Comparison of ENCODE assay signal across 20 cellular contexts in the genomic region with DNA sequence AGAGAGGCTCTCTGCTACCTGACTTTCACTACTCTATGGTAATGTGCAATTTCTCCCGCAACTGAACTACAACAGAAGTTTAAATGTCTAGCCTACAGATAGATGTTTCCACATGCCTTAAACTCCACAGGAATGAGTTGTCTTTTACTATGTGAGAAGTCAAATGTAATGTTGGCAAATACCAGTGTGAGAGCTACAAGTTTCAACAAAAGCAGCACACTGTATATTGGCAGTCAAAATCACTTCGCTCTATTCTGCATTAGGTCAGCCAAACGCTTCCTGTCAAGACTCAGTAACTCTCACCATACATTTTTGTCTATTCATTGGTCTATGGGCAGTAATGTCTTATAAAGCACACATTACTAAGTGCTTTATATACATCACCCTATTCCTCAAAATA. TPM values are rescaled to one million over a fixed set of nuclear protein-coding genes. Genes with fewer than 3 reads are reported as not detected.
DNase-seq lines count a peak whose midpoint lies in the region; ATAC-seq and TF ChIP-seq lines count a peak whose summit lies in the region.
"Had no signal": no experiment of that assay in that cellular context is flagged by ENCODE, and none has a peak within 500 bp of the region (broad histone marks: within the 10 kb centered on the region; RNA-seq: fewer than 3 reads in every experiment).

No MANE protein-coding gene starts in this region.

- no peak overlapping the region for H3K27ac Mint-ChIP-seq in stimulated activated naive B cell treated with anti-CD40 and anti-IgM and Interleukin-4, amounts not matched to agents 10 μg/mL and 1 μg/mL and 100 μg/mL, for 72 hours
- H3K27ac Mint-ChIP-seq: activated CD4-positive, alpha-beta T cell treated with anti-CD3 and anti-CD28 coated beads, Interleukin-2, amount 10 ng/mL, durations not matched to agents 24 days and 14 days; IgD-negative memory B cell; neural progenitor cell had no signal

- DNase-seq in ELR (ENCODE audit: low read depth) (peak; percentile 13), osteoblast (ENCODE audit: insufficient read length, low spot score, missing footprints) (no peak), amygdala (lab: John Stamatoyannopoulos, UW) (no peak), GM20000 (ENCODE audit: low spot score) (no peak)
- DNase-seq in stimulated activated naive B cell treated with anti-CD40 and anti-IgM and Interleukin-4, amounts not matched to agents 10 μg/mL and 1 μg/mL and 100 μg/mL, for 72 hours, result no peak
- DNase-seq: activated CD4-positive, alpha-beta T cell treated with anti-CD3 and anti-CD28 coated beads, Interleukin-2, amount 10 ng/mL, durations not matched to agents 24 days and 14 days; activated naive CD4-positive, alpha-beta T cell; effector CD8-positive, alpha-beta T cell; head of caudate nucleus; islet precursor cell; NCI-H2029; NCI-H524 treated with DMSO at 0.1 percent for 48 hours; OCI-M1; stomach had no signal

- no peaks in the 10 kb centered on the region for H3K27me3 Mint-ChIP-seq in stimulated activated naive B cell treated with anti-CD40 and anti-IgM and Interleukin-4, amounts not matched to agents 10 μg/mL and 1 μg/mL and 100 μg/mL, for 72 hours
- H3K27me3 Mint-ChIP-seq: activated CD4-positive, alpha-beta T cell treated with anti-CD3 and anti-CD28 coated beads, Interleukin-2, amount 10 ng/mL, durations not matched to agents 24 days and 14 days; IgD-negative memory B cell had no signal

- no peak for TF ChIP-seq CTCF in osteoblast (IDR thresholded peaks at IDR 0.05; ENCODE audit: extremely low read depth, low read depth, low read length)
- TF ChIP-seq CTCF in GM20000 (IDR thresholded peaks at IDR 0.05; ENCODE audit: extremely low read depth, missing control alignments), result no peak

- ATAC-seq in SK-N-SH treated with all-trans-retinoic acid at 6 μM for 48 hours (peak; percentile 24), esophagus mucosa (peak; percentile 70), HG03442 (IDR thresholded peaks at IDR 0.05; ENCODE audit: unreplicated experiment) (no peak)
- ATAC-seq in stimulated activated naive B cell treated with anti-CD40 and anti-IgM and Interleukin-4, amounts not matched to agents 10 μg/mL and 1 μg/mL and 100 μg/mL, for 72 hours (replicated peaks), result no peak

- H3K4me2 ChIP-seq in osteoblast (ENCODE audit: insufficient read depth, low read length), result peak overlapping the region; percentile 41
- H3K4me2 ChIP-seq: neural progenitor cell had no signal

- no peaks in the 10 kb centered on the region for H3K9me3 Mint-ChIP-seq in stimulated activated naive B cell treated with anti-CD40 and anti-IgM and Interleukin-4, amounts not matched to agents 10 μg/mL and 1 μg/mL and 100 μg/mL, for 72 hours
- H3K9me3 Mint-ChIP-seq: activated CD4-positive, alpha-beta T cell treated with anti-CD3 and anti-CD28 coated beads, Interleukin-2, amount 10 ng/mL, durations not matched to agents 24 days and 14 days; IgD-negative memory B cell; mesothelial cell of epicardium; neural progenitor cell had no signal

- H3K36me3 ChIP-seq in osteoblast (ENCODE audit: insufficient read depth, low read length), result no peaks in the 10 kb centered on the region
- H3K36me3 ChIP-seq: neural progenitor cell, stomach had no signal

- peaks cover 93% of the 10 kb centered on the region for H3K79me2 ChIP-seq in osteoblast (ENCODE audit: insufficient read depth, low read length)

- H4K20me1 ChIP-seq in osteoblast (ENCODE audit: insufficient read depth, low read length), result peaks cover 34% of the 10 kb centered on the region

- H3K27me3 ChIP-seq in osteoblast (ENCODE audit: insufficient read depth, low read length), result no peaks in the 10 kb centered on the region
- H3K27me3 ChIP-seq: neural progenitor cell, stomach had no signal

- no peak overlapping the region for H3K4me3 ChIP-seq in osteoblast (ENCODE audit: insufficient read depth, low read length)
- H3K4me3 ChIP-seq: neural progenitor cell, stomach had no signal

- peaks cover 38% of the 10 kb centered on the region for H3K4me1 ChIP-seq in osteoblast (ENCODE audit: insufficient read depth, low read length)

- H3K36me3 Mint-ChIP-seq in stimulated activated naive B cell treated with anti-CD40 and anti-IgM and Interleukin-4, amounts not matched to agents 10 μg/mL and 1 μg/mL and 100 μg/mL, for 72 hours, result peaks cover 3 to 7% of the 10 kb centered on the region in 2 donors

- no peak overlapping the region for H3K4me3 Mint-ChIP-seq in stimulated activated naive B cell treated with anti-CD40 and anti-IgM and Interleukin-4, amounts not matched to agents 10 μg/mL and 1 μg/mL and 100 μg/mL, for 72 hours
- H3K4me3 Mint-ChIP-seq: activated CD4-positive, alpha-beta T cell treated with anti-CD3 and anti-CD28 coated beads, Interleukin-2, amount 10 ng/mL, durations not matched to agents 24 days and 14 days; IgD-negative memory B cell; mesothelial cell of epicardium; neural progenitor cell had no signal

- H3K9me3 ChIP-seq in osteoblast (ENCODE audit: low read depth, low read length), result no peaks in the 10 kb centered on the region
- H3K9me3 ChIP-seq: stomach had no signal

- H3K4me1 Mint-ChIP-seq in stimulated activated naive B cell treated with anti-CD40 and anti-IgM and Interleukin-4, amounts not matched to agents 10 μg/mL and 1 μg/mL and 100 μg/mL, for 72 hours, result peaks cover 15 to 27% of the 10 kb centered on the region in 2 donors

- H2AFZ ChIP-seq in osteoblast (ENCODE audit: low read length), result no peak overlapping the region
- H2AFZ ChIP-seq: neural progenitor cell had no signal

- peak overlapping the region; percentile 52 for H3K27ac ChIP-seq in osteoblast (ENCODE audit: low read depth, low read length)
- H3K27ac ChIP-seq: stomach had no signal

TF ChIP-seq in SK-N-SH treated with all-trans-retinoic acid at 6 μM for 48 hours, 23 proteins besides CTCF, POLR2A, EP300 and RAD21:
- TF ChIP-seq CSRNP3 (CRISPR knock-in tag; IDR thresholded peaks at IDR 0.05) (no peak), CSDC2 (CRISPR knock-in tag; IDR thresholded peaks at IDR 0.05) (no peak), BACH2 (CRISPR knock-in tag; IDR thresholded peaks at IDR 0.05; ENCODE audit: borderline replicate concordance) (no peak), ISL1 (CRISPR knock-in tag; IDR thresholded peaks at IDR 0.05) (no peak), ESRRG (CRISPR knock-in tag; IDR thresholded peaks at IDR 0.05) (no peak), PPARA (CRISPR knock-in tag; IDR thresholded peaks at IDR 0.05; ENCODE audit: borderline replicate concordance) (no peak), ZNF565 (CRISPR knock-in tag; conservative IDR thresholded peaks at IDR 0.05; ENCODE audit: low read depth) (no peak), ZNF70 (CRISPR knock-in tag; IDR thresholded peaks at IDR 0.05) (no peak), RARB (CRISPR knock-in tag; IDR thresholded peaks at IDR 0.05) (no peak), ZC3H10 (CRISPR knock-in tag; IDR thresholded peaks at IDR 0.05) (no peak), TOX (CRISPR knock-in tag; IDR thresholded peaks at IDR 0.05; ENCODE audit: borderline replicate concordance) (no peak), ARNTL (CRISPR knock-in tag; IDR thresholded peaks at IDR 0.05; ENCODE audit: borderline replicate concordance, low read depth) (no peak), TCF4 (CRISPR knock-in tag; IDR thresholded peaks at IDR 0.05; ENCODE audit: borderline replicate concordance) (no peak)
- TF ChIP-seq, protein P1, sequence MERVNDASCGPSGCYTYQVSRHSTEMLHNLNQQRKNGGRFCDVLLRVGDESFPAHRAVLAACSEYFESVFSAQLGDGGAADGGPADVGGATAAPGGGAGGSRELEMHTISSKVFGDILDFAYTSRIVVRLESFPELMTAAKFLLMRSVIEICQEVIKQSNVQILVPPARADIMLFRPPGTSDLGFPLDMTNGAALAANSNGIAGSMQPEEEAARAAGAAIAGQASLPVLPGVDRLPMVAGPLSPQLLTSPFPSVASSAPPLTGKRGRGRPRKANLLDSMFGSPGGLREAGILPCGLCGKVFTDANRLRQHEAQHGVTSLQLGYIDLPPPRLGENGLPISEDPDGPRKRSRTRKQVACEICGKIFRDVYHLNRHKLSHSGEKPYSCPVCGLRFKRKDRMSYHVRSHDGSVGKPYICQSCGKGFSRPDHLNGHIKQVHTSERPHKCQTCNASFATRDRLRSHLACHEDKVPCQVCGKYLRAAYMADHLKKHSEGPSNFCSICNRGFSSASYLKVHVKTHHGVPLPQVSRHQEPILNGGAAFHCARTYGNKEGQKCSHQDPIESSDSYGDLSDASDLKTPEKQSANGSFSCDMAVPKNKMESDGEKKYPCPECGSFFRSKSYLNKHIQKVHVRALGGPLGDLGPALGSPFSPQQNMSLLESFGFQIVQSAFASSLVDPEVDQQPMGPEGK (CRISPR knock-in tag; IDR thresholded peaks at IDR 0.05; ENCODE audit: borderline replicate concordance), result no peak

RNA-seq across cellular contexts. Expression of gene LUZP1, which starts 41.9 kb away (rescaled TPM):
- total RNA-seq in esophagus mucosa, result 17.1 TPM
- 29.5 and 30.0 TPM in 2 replicates for total RNA-seq in osteoblast

Comparison
In these comparisons a context has a peak if more than half of its experiments do, and no peak if none do; other contexts are left out.
1. ATAC-seq: peak in SK-N-SH treated with all-trans-retinoic acid at 6 μM for 48 hours (single experiment) and esophagus mucosa (single experiment); none in HG03442 (single experiment) and stimulated activated naive B cell treated with anti-CD40 and anti-IgM and Interleukin-4, amounts not matched to agents 10 μg/mL and 1 μg/mL and 100 μg/mL, for 72 hours (0 of 2).